In the genomic region with DNA sequence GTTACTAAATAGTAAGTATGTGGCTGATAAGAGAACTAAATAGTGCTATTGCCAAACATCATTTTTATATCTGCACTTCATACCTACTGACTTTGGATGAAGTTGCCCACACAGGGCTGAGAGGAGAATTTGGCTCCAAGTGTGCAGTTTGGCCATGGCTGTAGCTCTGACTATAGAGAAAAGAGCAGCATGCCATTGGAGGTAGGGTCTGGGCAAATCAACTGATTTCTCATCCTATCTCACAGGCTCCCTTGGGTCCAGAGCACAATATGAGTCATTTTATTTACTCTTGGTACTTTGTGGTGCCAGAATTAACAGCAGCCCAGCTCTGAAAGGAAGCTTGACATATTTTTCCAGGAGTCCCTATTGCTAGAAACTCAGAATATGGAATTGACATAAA, we compare ENCODE assay signal across 16 cellular contexts.
"Had no signal": no experiment of that assay in that cellular context is flagged by ENCODE, and none has a peak within 500 bp of the region (broad histone marks: within the 10 kb centered on the region; RNA-seq: fewer than 3 reads in every experiment).

No MANE protein-coding gene starts in this region.

- H3K36me3 Mint-ChIP-seq: activated CD4-positive, alpha-beta memory T cell treated with anti-CD3 and anti-CD28 coated beads for 36 hours; activated naive CD8-positive, alpha-beta T cell treated with anti-CD3 and anti-CD28 coated beads, Interleukin-2, amount 10 ng/mL, durations not matched to agents 7 days and 5 days had no signal

- H3K27ac Mint-ChIP-seq: activated CD4-positive, alpha-beta memory T cell treated with anti-CD3 and anti-CD28 coated beads for 36 hours; activated naive CD8-positive, alpha-beta T cell treated with anti-CD3 and anti-CD28 coated beads, Interleukin-2, amount 10 ng/mL, durations not matched to agents 7 days and 5 days; activated T-cell treated with anti-CD3 and anti-CD28 coated beads, Interleukin-2, amount 50 U/mL, for 72 hours; nephron had no signal

- H3K4me3 ChIP-seq: left lung, tibial artery, uterus had no signal

- H3K9me3 ChIP-seq: tibial artery, uterus had no signal

- ATAC-seq: activated T-cell treated with anti-CD3 and anti-CD28 coated beads, Interleukin-2, amount 50 U/mL, for 72 hours; esophagus mucosa; left lung had no signal

- H3K27me3 ChIP-seq: left lung, tibial artery, uterus had no signal

- H3K36me3 ChIP-seq: left lung, tibial artery, uterus had no signal

- H3K27ac ChIP-seq: left lung, uterus, VCaP had no signal

- DNase-seq: activated CD4-positive, alpha-beta memory T cell treated with anti-CD3 and anti-CD28 coated beads for 36 hours; activated CD8-positive, alpha-beta memory T cell treated with anti-CD3 and anti-CD28 coated beads, Interleukin-2, amount 50 U/mL, for 4 hours; activated naive CD8-positive, alpha-beta T cell treated with anti-CD3 and anti-CD28 coated beads, Interleukin-2, amount 10 ng/mL, durations not matched to agents 7 days and 5 days; activated T-cell treated with anti-CD3 and anti-CD28 coated beads, Interleukin-2, amount 50 U/mL, for 72 hours; aorta; dermis blood vessel endothelial cell; foreskin fibroblast; glutamatergic neuron; left lung; mesenchymal stem cell; T1000; tibial artery; uterus had no signal

- H3K27me3 Mint-ChIP-seq: activated CD4-positive, alpha-beta memory T cell treated with anti-CD3 and anti-CD28 coated beads for 36 hours; activated naive CD8-positive, alpha-beta T cell treated with anti-CD3 and anti-CD28 coated beads, Interleukin-2, amount 10 ng/mL, durations not matched to agents 7 days and 5 days had no signal

- H3K4me1 ChIP-seq: left lung, uterus had no signal

- H3K4me1 Mint-ChIP-seq: activated naive CD8-positive, alpha-beta T cell treated with anti-CD3 and anti-CD28 coated beads, Interleukin-2, amount 10 ng/mL, durations not matched to agents 7 days and 5 days; nephron had no signal

- H3K4me3 Mint-ChIP-seq: activated CD4-positive, alpha-beta memory T cell treated with anti-CD3 and anti-CD28 coated beads for 36 hours; activated naive CD8-positive, alpha-beta T cell treated with anti-CD3 and anti-CD28 coated beads, Interleukin-2, amount 10 ng/mL, durations not matched to agents 7 days and 5 days; activated T-cell treated with anti-CD3 and anti-CD28 coated beads, Interleukin-2, amount 50 U/mL, for 72 hours; nephron had no signal
